Comparison of ENCODE assay signal across 9 cellular contexts in genomic region chr19:55452381-55453325, GRCh38. TPM values are rescaled to one million over a fixed set of nuclear protein-coding genes. Genes with fewer than 3 reads are reported as not detected.
DNase-seq lines count a peak whose midpoint lies in the region; ATAC-seq and TF ChIP-seq lines count a peak whose summit lies in the region.
"Had no signal": no experiment of that assay in that cellular context is flagged by ENCODE, and none has a peak within 500 bp of the region (broad histone marks: within the 10 kb centered on the region; RNA-seq: fewer than 3 reads in every experiment).

No MANE protein-coding gene starts in this region.

- H3K27me3 Mint-ChIP-seq in Calu3 (ENCODE audit: unreplicated experiment), result peaks cover 17% of the 10 kb centered on the region
- peaks cover 25% of the 10 kb centered on the region for H3K27me3 Mint-ChIP-seq in central memory CD8-positive, alpha-beta T cell

- peak; percentile 44 for TF ChIP-seq CTCF in Calu3 (IDR thresholded peaks at IDR 0.05; ENCODE audit: unreplicated experiment)

- no TSS peak for BruUV-seq in Calu3 (replicated peaks; lab: Mats Ljungman, UMichigan)

- DNase-seq in Calu3 (no peak), M059J (ENCODE audit: low read depth) (peak; percentile 49), SJCRH30 (peak; percentile 79 to 81), islet precursor cell (peak; percentile 94), AML-193 (lab: John Stamatoyannopoulos, UW) (no peak), NK-92 (lab: John Stamatoyannopoulos, UW; ENCODE audit: unreplicated experiment) (no peak)
- no peak for DNase-seq in central memory CD8-positive, alpha-beta T cell (ENCODE audit: low spot score in 2 of 2)
- DNase-seq in stimulated activated CD4-positive, alpha-beta T cell treated with anti-CD3 and anti-CD28 coated beads, Interleukin-4, amount 100 ng/mL, for 1 hour, result peak; percentile 33

- peaks cover 16% of the 10 kb centered on the region for H3K36me3 Mint-ChIP-seq in Calu3 (ENCODE audit: insufficient read depth, unreplicated experiment)
- peaks cover 5% of the 10 kb centered on the region for H3K36me3 Mint-ChIP-seq in central memory CD8-positive, alpha-beta T cell (ENCODE audit: insufficient read depth)

- H3K36me3 ChIP-seq in SJCRH30, result no peaks in the 10 kb centered on the region; the same call in 1 of the 2 replicates

- H3K9me3 Mint-ChIP-seq in Calu3 (ENCODE audit: low read depth, unreplicated experiment), result no peaks in the 10 kb centered on the region
- no peaks in the 10 kb centered on the region for H3K9me3 Mint-ChIP-seq in central memory CD8-positive, alpha-beta T cell

- no peaks in the 10 kb centered on the region for H3K9me3 ChIP-seq in SJCRH30 (replicated peaks)

- intact Hi-C loops in Calu3 (cut with micrococcal nuclease; ENCODE audit: unreplicated experiment), result no loop called here

- H3K27ac Mint-ChIP-seq in Calu3 (ENCODE audit: unreplicated experiment), result no peak overlapping the region
- no peak overlapping the region for H3K27ac Mint-ChIP-seq in central memory CD8-positive, alpha-beta T cell (ENCODE audit: low read depth)

- no peak for ATAC-seq in central memory CD8-positive, alpha-beta T cell (replicated peaks; ENCODE audit: extremely low read depth, poor library complexity, severe bottlenecking)

- CTCF ChIA-PET in Calu3 (lab: Charles Lee), result interaction anchor here (0.6 kb wide), 1 partner anchor 252 kb away, joined by 3 read pairs; no protein-coding TSS in a partner anchor

- no peaks in the 10 kb centered on the region for H3K27me3 ChIP-seq in SJCRH30

- H3K4me3 Mint-ChIP-seq in Calu3 (ENCODE audit: low read depth, unreplicated experiment), result no peak overlapping the region
- peak overlapping the region; percentile 25 for H3K4me3 Mint-ChIP-seq in central memory CD8-positive, alpha-beta T cell

- no peak overlapping the region for H3K4me3 ChIP-seq in SJCRH30

- no peaks in the 10 kb centered on the region for H3K4me1 ChIP-seq in SJCRH30

- no peaks in the 10 kb centered on the region for H3K4me1 Mint-ChIP-seq in Calu3 (ENCODE audit: low read depth, unreplicated experiment)
- H3K4me1 Mint-ChIP-seq in central memory CD8-positive, alpha-beta T cell, result peaks cover 17% of the 10 kb centered on the region

- H3K27ac ChIP-seq in SJCRH30, result no peak overlapping the region

RNA-seq across cellular contexts. Expression of gene ISOC2, which starts 8.8 kb away (rescaled TPM):
- 41.6 and 44.9 TPM in 2 replicates for total RNA-seq in Calu3 (2022)
- 123 and 134 TPM in 2 replicates for total RNA-seq in M059J (2014; rRNA removed; shearing (Covaris generic))
- 63.2 and 70.8 TPM in 2 replicates for total RNA-seq in SJCRH30 (2014; rRNA removed; shearing (Covaris generic))

RNA-seq across cellular contexts. Expression of gene SHISA7, which starts 9.6 kb away (rescaled TPM):
- total RNA-seq in Calu3 (2022), result not detected in 2 replicates
- total RNA-seq in M059J (2014; rRNA removed; shearing (Covaris generic)), result not detected in 2 replicates
- not detected in 2 replicates for total RNA-seq in SJCRH30 (2014; rRNA removed; shearing (Covaris generic))
- total RNA-seq: mononuclear cell had no signal

RNA-seq across cellular contexts. Expression of gene C19orf85, which starts 11.9 kb away (rescaled TPM):
- total RNA-seq in Calu3 (2022), result not detected in 2 replicates
- not detected in 2 replicates for total RNA-seq in M059J (2014; rRNA removed; shearing (Covaris generic))
- total RNA-seq in SJCRH30 (2014; rRNA removed; shearing (Covaris generic)), result not detected in 2 replicates
- total RNA-seq: mononuclear cell had no signal

RNA-seq across cellular contexts. Expression of gene ZNF628, which starts 23.8 kb away (rescaled TPM):
- 11.9 and 13.0 TPM in 2 replicates for total RNA-seq in Calu3 (2022)
- 8.8 and 13.9 TPM in 2 replicates for total RNA-seq in M059J (2014; rRNA removed; shearing (Covaris generic))
- 2.9 and 3.6 TPM in 2 replicates for total RNA-seq in SJCRH30 (2014; rRNA removed; shearing (Covaris generic))

RNA-seq across cellular contexts. Expression of gene NAT14, which starts 32.3 kb away (rescaled TPM):
- total RNA-seq in Calu3 (2022), result 49.6 and 60.6 TPM in 2 replicates
- 14.4 and 26.1 TPM in 2 replicates for total RNA-seq in M059J (2014; rRNA removed; shearing (Covaris generic))
- 22.1 and 25.9 TPM in 2 replicates for total RNA-seq in SJCRH30 (2014; rRNA removed; shearing (Covaris generic))

Comparison
In these comparisons a context has a peak if more than half of its experiments do, and no peak if none do; other contexts are left out.
1. DNase-seq: peak in M059J (single experiment), SJCRH30 (2 of 2), islet precursor cell (single experiment) and stimulated activated CD4-positive, alpha-beta T cell treated with anti-CD3 and anti-CD28 coated beads, Interleukin-4, amount 100 ng/mL, for 1 hour (single experiment); none in Calu3 (single experiment), central memory CD8-positive, alpha-beta T cell (0 of 2), AML-193 (0 of 2) and NK-92 (single experiment).